22 cellular contexts compared by ENCODE assay signal in genomic region chr9:112839331-112839730, GRCh38. TPM values are rescaled to one million over a fixed set of nuclear protein-coding genes. Genes with fewer than 3 reads are reported as not detected.
"Had no signal": no experiment of that assay in that cellular context is flagged by ENCODE, and none has a peak within 500 bp of the region (broad histone marks: within the 10 kb centered on the region; RNA-seq: fewer than 3 reads in every experiment).

No MANE protein-coding gene starts in this region.

- H3K27ac Mint-ChIP-seq: activated CD4-positive, alpha-beta T cell treated with anti-CD3 and anti-CD28 coated beads, Interleukin-2, amount 10 ng/mL, durations not matched to agents 24 days and 14 days; activated naive CD4-positive, alpha-beta T cell treated with anti-CD3 and anti-CD28 coated beads, Interleukin-2, amount 50 U/mL, for 24 hours; natural killer cell treated with Interleukin-12 subunit alpha and Interleukin-12 subunit beta and Interleukin-15 and Interleukin-18, amount 100 ng/mL, for 72 hours; stimulated activated naive CD8-positive, alpha-beta T cell treated with anti-CD3 and anti-CD28 coated beads, Interleukin-15, amount 100 ng/mL, for 72 hours; WTC11 had no signal

- H3K79me2 ChIP-seq: hepatocyte had no signal

- H3K4me3 ChIP-seq: body of pancreas, hepatocyte, lower lobe of right lung, mucosa of descending colon, prostate gland, sigmoid colon, thoracic aorta, uterus had no signal

- H3K4me2 ChIP-seq: hepatocyte had no signal

- ATAC-seq: body of pancreas; mucosa of descending colon; natural killer cell treated with Interleukin-12 subunit alpha and Interleukin-12 subunit beta and Interleukin-15 and Interleukin-18, amount 100 ng/mL, for 72 hours; stimulated activated naive CD8-positive, alpha-beta T cell treated with anti-CD3 and anti-CD28 coated beads, Interleukin-15, amount 100 ng/mL, for 72 hours; WTC11 had no signal

- H3K9me3 ChIP-seq: body of pancreas, lower lobe of right lung, mucosa of descending colon, prostate gland, sigmoid colon, thoracic aorta, uterus had no signal

- H3K4me3 Mint-ChIP-seq: activated CD4-positive, alpha-beta T cell treated with anti-CD3 and anti-CD28 coated beads, Interleukin-2, amount 10 ng/mL, durations not matched to agents 24 days and 14 days; activated naive CD4-positive, alpha-beta T cell treated with anti-CD3 and anti-CD28 coated beads, Interleukin-2, amount 50 U/mL, for 24 hours; natural killer cell treated with Interleukin-12 subunit alpha and Interleukin-12 subunit beta and Interleukin-15 and Interleukin-18, amount 100 ng/mL, for 72 hours; stimulated activated naive CD8-positive, alpha-beta T cell treated with anti-CD3 and anti-CD28 coated beads, Interleukin-15, amount 100 ng/mL, for 72 hours; WTC11 had no signal

- H3K27me3 ChIP-seq: body of pancreas, hepatocyte, sigmoid colon, uterus had no signal

- H3K27ac ChIP-seq: body of pancreas, hepatocyte, lower lobe of right lung, prostate gland, sigmoid colon, thoracic aorta, uterus had no signal

- H3K27me3 Mint-ChIP-seq: activated CD4-positive, alpha-beta T cell treated with anti-CD3 and anti-CD28 coated beads, Interleukin-2, amount 10 ng/mL, durations not matched to agents 24 days and 14 days; activated naive CD4-positive, alpha-beta T cell treated with anti-CD3 and anti-CD28 coated beads, Interleukin-2, amount 50 U/mL, for 24 hours; natural killer cell treated with Interleukin-12 subunit alpha and Interleukin-12 subunit beta and Interleukin-15 and Interleukin-18, amount 100 ng/mL, for 72 hours; stimulated activated naive CD8-positive, alpha-beta T cell treated with anti-CD3 and anti-CD28 coated beads, Interleukin-15, amount 100 ng/mL, for 72 hours had no signal

- H2AFZ ChIP-seq: hepatocyte had no signal

- H3K9me3 Mint-ChIP-seq: activated CD4-positive, alpha-beta T cell treated with anti-CD3 and anti-CD28 coated beads, Interleukin-2, amount 10 ng/mL, durations not matched to agents 24 days and 14 days; activated naive CD4-positive, alpha-beta T cell treated with anti-CD3 and anti-CD28 coated beads, Interleukin-2, amount 50 U/mL, for 24 hours; natural killer cell treated with Interleukin-12 subunit alpha and Interleukin-12 subunit beta and Interleukin-15 and Interleukin-18, amount 100 ng/mL, for 72 hours; stimulated activated naive CD8-positive, alpha-beta T cell treated with anti-CD3 and anti-CD28 coated beads, Interleukin-15, amount 100 ng/mL, for 72 hours; WTC11 had no signal

- H3K36me3 ChIP-seq: prostate gland, uterus had no signal

- H3K4me1 ChIP-seq: prostate gland, sigmoid colon, uterus had no signal

- DNase-seq: activated CD4-positive, alpha-beta T cell treated with anti-CD3 and anti-CD28 coated beads, Interleukin-2, amount 10 ng/mL, durations not matched to agents 24 days and 14 days; activated CD8-positive, alpha-beta memory T cell treated with anti-CD3 and anti-CD28 coated beads for 24 hours; activated T-cell treated with anti-CD3 and anti-CD28 coated beads for 4 hours; amniotic stem cell; body of pancreas; central memory CD4-positive, alpha-beta T cell; cortex of kidney; kidney; lower lobe of right lung; mucosa of descending colon; occipital lobe; sigmoid colon; stimulated activated CD4-positive, alpha-beta T cell treated with anti-CD3 and anti-CD28 coated beads, Interleukin-2, amount 100 ng/mL, for 24 hours; stimulated activated naive CD8-positive, alpha-beta T cell treated with anti-CD3 and anti-CD28 coated beads, Interleukin-15, amount 100 ng/mL, for 72 hours; uterus had no signal

RNA-seq across cellular contexts. Expression of gene SLC46A2, which starts 51.3 kb away (rescaled TPM):
- total RNA-seq: activated CD4-positive, alpha-beta T cell treated with anti-CD3 and anti-CD28 coated beads, Interleukin-2, amount 10 ng/mL, durations not matched to agents 24 days and 14 days; epithelial cell of proximal tubule; hepatocyte; natural killer cell treated with Interleukin-12 subunit alpha and Interleukin-12 subunit beta and Interleukin-15 and Interleukin-18, amount 100 ng/mL, for 72 hours; occipital lobe; uterus; WTC11 had no signal
